ENCODE assay signal across 8 cellular contexts in genomic region chr4:153232768-153233167, GRCh38. TPM values are rescaled to one million over a fixed set of nuclear protein-coding genes. Genes with fewer than 3 reads are reported as not detected.
DNase-seq lines count a peak whose midpoint lies in the region; ATAC-seq and TF ChIP-seq lines count a peak whose summit lies in the region.

No MANE protein-coding gene starts in this region.

- H3K36me3 ChIP-seq in ACC112 (ENCODE audit: insufficient read depth, low read length) (no peaks in the 10 kb centered on the region), hepatocyte (replicated peaks; ENCODE audit: insufficient read depth, low read depth) (no peaks in the 10 kb centered on the region)

- H3K4me1 ChIP-seq in ACC112 (ENCODE audit: control insufficient read depth, insufficient read depth, low read length, unreplicated experiment) (peaks cover 44% of the 10 kb centered on the region), hepatocyte (ENCODE audit: insufficient read depth) (no peaks in the 10 kb centered on the region)

- H3K9me3 ChIP-seq in hepatocyte (ENCODE audit: low read depth) = no peaks in the 10 kb centered on the region

- H3K79me2 ChIP-seq in ACC112 (ENCODE audit: control insufficient read depth, insufficient read depth, low read length, unreplicated experiment) = no peaks in the 10 kb centered on the region
- H3K79me2 ChIP-seq in hepatocyte = peaks cover 94% of the 10 kb centered on the region

- ATAC-seq in GM18907 (IDR thresholded peaks at IDR 0.05; ENCODE audit: unreplicated experiment) (peak; percentile 71), HG02884 (IDR thresholded peaks at IDR 0.05; ENCODE audit: unreplicated experiment) (no peak)

- DNase-seq in RPMI7951 (ENCODE audit: low read depth) (peak; percentile 36), hepatocyte (ENCODE audit: low spot score) (peak; percentile 43), NCI-H2029 (lab: John Stamatoyannopoulos, UW) (no peak), hypothalamus (lab: John Stamatoyannopoulos, UW) (no peak), RKO (ENCODE audit: low spot score) (no peak)

- H3K27me3 ChIP-seq in ACC112 (ENCODE audit: insufficient read depth, low read length) (no peaks in the 10 kb centered on the region), hepatocyte (no peaks in the 10 kb centered on the region)

- peak; percentile 30 for TF ChIP-seq CTCF in hepatocyte (IDR thresholded peaks at IDR 0.05; ENCODE audit: poor library complexity)

- H3K27ac ChIP-seq in ACC112 (ENCODE audit: low read depth, low read length) (peak overlapping the region; percentile 59), hepatocyte (peak overlapping the region; percentile 69)

- no peaks in the 10 kb centered on the region for H3K9me2 ChIP-seq in hepatocyte (replicated peaks; ENCODE audit: insufficient read depth)

- peaks cover 43% of the 10 kb centered on the region for H4K20me1 ChIP-seq in hepatocyte (ENCODE audit: insufficient read depth, poor library complexity, severe bottlenecking)

- H3K4me3 ChIP-seq in ACC112 (ENCODE audit: low read depth, low read length) = no peak overlapping the region
- no peak overlapping the region for H3K4me3 ChIP-seq in hepatocyte

- H2AFZ ChIP-seq in ACC112 (ENCODE audit: low read length, unreplicated experiment) (no peak overlapping the region), hepatocyte (no peak overlapping the region)

- H3K4me2 ChIP-seq in hepatocyte = no peak overlapping the region

- WGBS in hepatocyte (ENCODE audit: low lambda C conversion rate, missing lambda C conversion rate) = 58% methylated on average over 3 of the region's 3 CpGs

RNA-seq across cellular contexts. Expression of gene TRIM2, which starts 28.5 kb away (rescaled TPM):
- total RNA-seq in RPMI7951 (2014; rRNA removed; shearing (Covaris generic)) = 30.6 and 34.7 TPM in 2 replicates
- 82.1 and 84.1 TPM in 2 replicates for total RNA-seq in hepatocyte
- polyA plus RNA-seq in hepatocyte = 24.4 and 32.0 TPM in 2 replicates

Comparison
In these comparisons a context has a peak if more than half of its experiments do, and no peak if none do; other contexts are left out.
1. DNase-seq: peak in RPMI7951 (single experiment) and hepatocyte (single experiment); none in NCI-H2029 (single experiment), hypothalamus (0 of 51) and RKO (single experiment).